1 cellular context compared by ENCODE assay signal in the genomic region with DNA sequence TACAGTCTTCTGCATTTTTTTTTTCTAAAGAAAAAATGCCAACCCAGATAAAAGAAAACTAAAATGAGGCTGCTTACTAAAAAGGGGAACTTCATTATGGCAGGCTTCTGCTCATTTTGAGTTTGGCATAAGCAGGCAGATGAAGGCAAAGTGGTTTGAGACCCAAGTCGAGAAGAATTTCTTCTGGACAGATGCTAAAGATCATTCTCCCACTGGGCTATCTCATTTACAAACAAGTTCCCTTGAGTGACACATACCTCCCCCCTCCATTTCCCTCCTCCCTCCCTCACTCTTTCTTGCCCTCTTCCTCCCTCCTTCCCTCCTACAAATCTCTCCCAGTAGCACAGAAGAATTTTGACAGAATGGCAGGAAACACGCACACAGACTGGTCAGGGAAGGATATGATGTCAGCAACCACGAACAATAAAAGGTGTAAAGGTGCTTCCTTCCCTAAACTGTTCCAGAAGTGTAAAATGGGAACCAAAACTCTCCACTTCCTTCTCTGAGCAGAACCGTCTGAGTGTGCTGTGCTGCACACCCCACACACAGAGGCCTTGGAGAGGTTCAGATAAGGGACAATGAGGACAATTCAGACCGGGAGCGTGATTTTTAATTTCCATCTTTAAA.
TF ChIP-seq lines count a peak whose summit lies in the region.

No MANE protein-coding gene starts in this region.

TF ChIP-seq in K562, 482 proteins besides CTCF, POLR2A, EP300 and RAD21 (continues in another document):
- TF ChIP-seq NBN (IDR thresholded peaks at IDR 0.05; ENCODE audit: low read depth) (peak; percentile 26; the same call in 1 of the 2 replicates), NR1H2 (CRISPR knock-in tag; IDR thresholded peaks at IDR 0.05) (no peak), CHD4 (IDR thresholded peaks at IDR 0.05; ENCODE audit: insufficient read depth, insufficient replicate concordance, low read depth, low read length, poor library complexity, severe bottlenecking) (no peak), ZNF133 (CRISPR knock-in tag; IDR thresholded peaks at IDR 0.05) (no peak), GATAD2B (IDR thresholded peaks at IDR 0.05; ENCODE audit: borderline replicate concordance) (no peak), ZC3H8 (IDR thresholded peaks at IDR 0.05) (no peak), KDM1A (IDR thresholded peaks at IDR 0.05) (peak in 1 of 2 experiments; percentile 43; a peak in 2 of 4 replicates), CBFA2T3 (IDR thresholded peaks at IDR 0.05) (peak; percentile 44; the same call in 1 of the 2 replicates), ZNF583 (CRISPR knock-in tag; IDR thresholded peaks at IDR 0.05) (no peak), SMARCA5 (IDR thresholded peaks at IDR 0.05) (0 out of 2 replicates have a peak, but pooled peaks have one; percentile 23), MTA1 (IDR thresholded peaks at IDR 0.05; ENCODE audit: borderline replicate concordance) (peak; percentile 67; the same call in 1 of the 2 replicates), MEIS2 (IDR thresholded peaks at IDR 0.05; ENCODE audit: partially characterized antibody) (peak; percentile 52), ZNF274 (IDR thresholded peaks at IDR 0.05; ENCODE audit: borderline replicate concordance, low read depth, low read length) (no peak)
- TF ChIP-seq, protein P1, sequence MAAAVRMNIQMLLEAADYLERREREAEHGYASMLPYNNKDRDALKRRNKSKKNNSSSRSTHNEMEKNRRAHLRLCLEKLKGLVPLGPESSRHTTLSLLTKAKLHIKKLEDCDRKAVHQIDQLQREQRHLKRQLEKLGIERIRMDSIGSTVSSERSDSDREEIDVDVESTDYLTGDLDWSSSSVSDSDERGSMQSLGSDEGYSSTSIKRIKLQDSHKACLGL (CRISPR knock-in tag; IDR thresholded peaks at IDR 0.05; ENCODE audit: borderline replicate concordance, poor library complexity, severe bottlenecking) = no peak
- TF ChIP-seq, protein P2, sequence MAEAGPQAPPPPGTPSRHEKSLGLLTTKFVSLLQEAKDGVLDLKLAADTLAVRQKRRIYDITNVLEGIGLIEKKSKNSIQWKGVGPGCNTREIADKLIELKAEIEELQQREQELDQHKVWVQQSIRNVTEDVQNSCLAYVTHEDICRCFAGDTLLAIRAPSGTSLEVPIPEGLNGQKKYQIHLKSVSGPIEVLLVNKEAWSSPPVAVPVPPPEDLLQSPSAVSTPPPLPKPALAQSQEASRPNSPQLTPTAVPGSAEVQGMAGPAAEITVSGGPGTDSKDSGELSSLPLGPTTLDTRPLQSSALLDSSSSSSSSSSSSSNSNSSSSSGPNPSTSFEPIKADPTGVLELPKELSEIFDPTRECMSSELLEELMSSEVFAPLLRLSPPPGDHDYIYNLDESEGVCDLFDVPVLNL (CRISPR knock-in tag; IDR thresholded peaks at IDR 0.05; ENCODE audit: low read depth) = no peak
- TF ChIP-seq, protein P3, sequence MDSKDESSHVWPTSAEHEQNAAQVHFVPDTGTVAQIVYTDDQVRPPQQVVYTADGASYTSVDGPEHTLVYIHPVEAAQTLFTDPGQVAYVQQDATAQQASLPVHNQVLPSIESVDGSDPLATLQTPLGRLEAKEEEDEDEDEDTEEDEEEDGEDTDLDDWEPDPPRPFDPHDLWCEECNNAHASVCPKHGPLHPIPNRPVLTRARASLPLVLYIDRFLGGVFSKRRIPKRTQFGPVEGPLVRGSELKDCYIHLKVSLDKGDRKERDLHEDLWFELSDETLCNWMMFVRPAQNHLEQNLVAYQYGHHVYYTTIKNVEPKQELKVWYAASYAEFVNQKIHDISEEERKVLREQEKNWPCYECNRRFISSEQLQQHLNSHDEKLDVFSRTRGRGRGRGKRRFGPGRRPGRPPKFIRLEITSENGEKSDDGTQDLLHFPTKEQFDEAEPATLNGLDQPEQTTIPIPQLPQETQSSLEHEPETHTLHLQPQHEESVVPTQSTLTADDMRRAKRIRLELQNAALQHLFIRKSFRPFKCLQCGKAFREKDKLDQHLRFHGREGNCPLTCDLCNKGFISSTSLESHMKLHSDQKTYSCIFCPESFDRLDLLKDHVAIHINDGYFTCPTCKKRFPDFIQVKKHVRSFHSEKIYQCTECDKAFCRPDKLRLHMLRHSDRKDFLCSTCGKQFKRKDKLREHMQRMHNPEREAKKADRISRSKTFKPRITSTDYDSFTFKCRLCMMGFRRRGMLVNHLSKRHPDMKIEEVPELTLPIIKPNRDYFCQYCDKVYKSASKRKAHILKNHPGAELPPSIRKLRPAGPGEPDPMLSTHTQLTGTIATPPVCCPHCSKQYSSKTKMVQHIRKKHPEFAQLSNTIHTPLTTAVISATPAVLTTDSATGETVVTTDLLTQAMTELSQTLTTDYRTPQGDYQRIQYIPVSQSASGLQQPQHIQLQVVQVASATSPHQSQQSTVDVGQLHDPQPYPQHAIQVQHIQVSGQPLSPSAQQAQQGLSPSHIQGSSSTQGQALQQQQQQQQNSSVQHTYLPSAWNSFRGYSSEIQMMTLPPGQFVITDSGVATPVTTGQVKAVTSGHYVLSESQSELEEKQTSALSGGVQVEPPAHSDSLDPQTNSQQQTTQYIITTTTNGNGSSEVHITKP (IDR thresholded peaks at IDR 0.05; ENCODE audit: partially characterized antibody) = peak; percentile 67
- TF ChIP-seq, protein P4, sequence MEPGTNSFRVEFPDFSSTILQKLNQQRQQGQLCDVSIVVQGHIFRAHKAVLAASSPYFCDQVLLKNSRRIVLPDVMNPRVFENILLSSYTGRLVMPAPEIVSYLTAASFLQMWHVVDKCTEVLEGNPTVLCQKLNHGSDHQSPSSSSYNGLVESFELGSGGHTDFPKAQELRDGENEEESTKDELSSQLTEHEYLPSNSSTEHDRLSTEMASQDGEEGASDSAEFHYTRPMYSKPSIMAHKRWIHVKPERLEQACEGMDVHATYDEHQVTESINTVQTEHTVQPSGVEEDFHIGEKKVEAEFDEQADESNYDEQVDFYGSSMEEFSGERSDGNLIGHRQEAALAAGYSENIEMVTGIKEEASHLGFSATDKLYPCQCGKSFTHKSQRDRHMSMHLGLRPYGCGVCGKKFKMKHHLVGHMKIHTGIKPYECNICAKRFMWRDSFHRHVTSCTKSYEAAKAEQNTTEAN (CRISPR knock-in tag; IDR thresholded peaks at IDR 0.05) = no peak
- TF ChIP-seq, protein P5, sequence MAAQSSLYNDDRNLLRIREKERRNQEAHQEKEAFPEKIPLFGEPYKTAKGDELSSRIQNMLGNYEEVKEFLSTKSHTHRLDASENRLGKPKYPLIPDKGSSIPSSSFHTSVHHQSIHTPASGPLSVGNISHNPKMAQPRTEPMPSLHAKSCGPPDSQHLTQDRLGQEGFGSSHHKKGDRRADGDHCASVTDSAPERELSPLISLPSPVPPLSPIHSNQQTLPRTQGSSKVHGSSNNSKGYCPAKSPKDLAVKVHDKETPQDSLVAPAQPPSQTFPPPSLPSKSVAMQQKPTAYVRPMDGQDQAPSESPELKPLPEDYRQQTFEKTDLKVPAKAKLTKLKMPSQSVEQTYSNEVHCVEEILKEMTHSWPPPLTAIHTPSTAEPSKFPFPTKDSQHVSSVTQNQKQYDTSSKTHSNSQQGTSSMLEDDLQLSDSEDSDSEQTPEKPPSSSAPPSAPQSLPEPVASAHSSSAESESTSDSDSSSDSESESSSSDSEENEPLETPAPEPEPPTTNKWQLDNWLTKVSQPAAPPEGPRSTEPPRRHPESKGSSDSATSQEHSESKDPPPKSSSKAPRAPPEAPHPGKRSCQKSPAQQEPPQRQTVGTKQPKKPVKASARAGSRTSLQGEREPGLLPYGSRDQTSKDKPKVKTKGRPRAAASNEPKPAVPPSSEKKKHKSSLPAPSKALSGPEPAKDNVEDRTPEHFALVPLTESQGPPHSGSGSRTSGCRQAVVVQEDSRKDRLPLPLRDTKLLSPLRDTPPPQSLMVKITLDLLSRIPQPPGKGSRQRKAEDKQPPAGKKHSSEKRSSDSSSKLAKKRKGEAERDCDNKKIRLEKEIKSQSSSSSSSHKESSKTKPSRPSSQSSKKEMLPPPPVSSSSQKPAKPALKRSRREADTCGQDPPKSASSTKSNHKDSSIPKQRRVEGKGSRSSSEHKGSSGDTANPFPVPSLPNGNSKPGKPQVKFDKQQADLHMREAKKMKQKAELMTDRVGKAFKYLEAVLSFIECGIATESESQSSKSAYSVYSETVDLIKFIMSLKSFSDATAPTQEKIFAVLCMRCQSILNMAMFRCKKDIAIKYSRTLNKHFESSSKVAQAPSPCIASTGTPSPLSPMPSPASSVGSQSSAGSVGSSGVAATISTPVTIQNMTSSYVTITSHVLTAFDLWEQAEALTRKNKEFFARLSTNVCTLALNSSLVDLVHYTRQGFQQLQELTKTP (IDR thresholded peaks at IDR 0.05; ENCODE audit: low read depth in 1 of 2, partially characterized antibody in 2 of 2) = peak in 1 of 2 experiments; percentile 72
- TF ChIP-seq, protein P6, sequence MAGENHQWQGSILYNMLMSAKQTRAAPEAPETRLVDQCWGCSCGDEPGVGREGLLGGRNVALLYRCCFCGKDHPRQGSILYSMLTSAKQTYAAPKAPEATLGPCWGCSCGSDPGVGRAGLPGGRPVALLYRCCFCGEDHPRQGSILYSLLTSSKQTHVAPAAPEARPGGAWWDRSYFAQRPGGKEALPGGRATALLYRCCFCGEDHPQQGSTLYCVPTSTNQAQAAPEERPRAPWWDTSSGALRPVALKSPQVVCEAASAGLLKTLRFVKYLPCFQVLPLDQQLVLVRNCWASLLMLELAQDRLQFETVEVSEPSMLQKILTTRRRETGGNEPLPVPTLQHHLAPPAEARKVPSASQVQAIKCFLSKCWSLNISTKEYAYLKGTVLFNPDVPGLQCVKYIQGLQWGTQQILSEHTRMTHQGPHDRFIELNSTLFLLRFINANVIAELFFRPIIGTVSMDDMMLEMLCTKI (IDR thresholded peaks at IDR 0.05; ENCODE audit: partially characterized antibody) = no peak
- TF ChIP-seq, protein P7, sequence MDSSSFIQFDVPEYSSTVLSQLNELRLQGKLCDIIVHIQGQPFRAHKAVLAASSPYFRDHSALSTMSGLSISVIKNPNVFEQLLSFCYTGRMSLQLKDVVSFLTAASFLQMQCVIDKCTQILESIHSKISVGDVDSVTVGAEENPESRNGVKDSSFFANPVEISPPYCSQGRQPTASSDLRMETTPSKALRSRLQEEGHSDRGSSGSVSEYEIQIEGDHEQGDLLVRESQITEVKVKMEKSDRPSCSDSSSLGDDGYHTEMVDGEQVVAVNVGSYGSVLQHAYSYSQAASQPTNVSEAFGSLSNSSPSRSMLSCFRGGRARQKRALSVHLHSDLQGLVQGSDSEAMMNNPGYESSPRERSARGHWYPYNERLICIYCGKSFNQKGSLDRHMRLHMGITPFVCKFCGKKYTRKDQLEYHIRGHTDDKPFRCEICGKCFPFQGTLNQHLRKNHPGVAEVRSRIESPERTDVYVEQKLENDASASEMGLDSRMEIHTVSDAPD (CRISPR knock-in tag; IDR thresholded peaks at IDR 0.05) = no peak
- TF ChIP-seq, protein P8, sequence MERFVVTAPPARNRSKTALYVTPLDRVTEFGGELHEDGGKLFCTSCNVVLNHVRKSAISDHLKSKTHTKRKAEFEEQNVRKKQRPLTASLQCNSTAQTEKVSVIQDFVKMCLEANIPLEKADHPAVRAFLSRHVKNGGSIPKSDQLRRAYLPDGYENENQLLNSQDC (CRISPR knock-in tag; IDR thresholded peaks at IDR 0.05) = no peak
- TF ChIP-seq, protein P9, sequence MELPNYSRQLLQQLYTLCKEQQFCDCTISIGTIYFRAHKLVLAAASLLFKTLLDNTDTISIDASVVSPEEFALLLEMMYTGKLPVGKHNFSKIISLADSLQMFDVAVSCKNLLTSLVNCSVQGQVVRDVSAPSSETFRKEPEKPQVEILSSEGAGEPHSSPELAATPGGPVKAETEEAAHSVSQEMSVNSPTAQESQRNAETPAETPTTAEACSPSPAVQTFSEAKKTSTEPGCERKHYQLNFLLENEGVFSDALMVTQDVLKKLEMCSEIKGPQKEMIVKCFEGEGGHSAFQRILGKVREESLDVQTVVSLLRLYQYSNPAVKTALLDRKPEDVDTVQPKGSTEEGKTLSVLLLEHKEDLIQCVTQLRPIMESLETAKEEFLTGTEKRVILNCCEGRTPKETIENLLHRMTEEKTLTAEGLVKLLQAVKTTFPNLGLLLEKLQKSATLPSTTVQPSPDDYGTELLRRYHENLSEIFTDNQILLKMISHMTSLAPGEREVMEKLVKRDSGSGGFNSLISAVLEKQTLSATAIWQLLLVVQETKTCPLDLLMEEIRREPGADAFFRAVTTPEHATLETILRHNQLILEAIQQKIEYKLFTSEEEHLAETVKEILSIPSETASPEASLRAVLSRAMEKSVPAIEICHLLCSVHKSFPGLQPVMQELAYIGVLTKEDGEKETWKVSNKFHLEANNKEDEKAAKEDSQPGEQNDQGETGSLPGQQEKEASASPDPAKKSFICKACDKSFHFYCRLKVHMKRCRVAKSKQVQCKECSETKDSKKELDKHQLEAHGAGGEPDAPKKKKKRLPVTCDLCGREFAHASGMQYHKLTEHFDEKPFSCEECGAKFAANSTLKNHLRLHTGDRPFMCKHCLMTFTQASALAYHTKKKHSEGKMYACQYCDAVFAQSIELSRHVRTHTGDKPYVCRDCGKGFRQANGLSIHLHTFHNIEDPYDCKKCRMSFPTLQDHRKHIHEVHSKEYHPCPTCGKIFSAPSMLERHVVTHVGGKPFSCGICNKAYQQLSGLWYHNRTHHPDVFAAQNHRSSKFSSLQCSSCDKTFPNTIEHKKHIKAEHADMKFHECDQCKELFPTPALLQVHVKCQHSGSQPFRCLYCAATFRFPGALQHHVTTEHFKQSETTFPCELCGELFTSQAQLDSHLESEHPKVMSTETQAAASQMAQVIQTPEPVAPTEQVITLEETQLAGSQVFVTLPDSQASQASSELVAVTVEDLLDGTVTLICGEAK (IDR thresholded peaks at IDR 0.05) = peak; percentile 70
- TF ChIP-seq, protein P9 (CRISPR knock-in tag; IDR thresholded peaks at IDR 0.05) = no peak
